In genomic region chr16:1828645-1829410, GRCh38 we compare ENCODE assay signal across 8 cellular contexts. TPM values are rescaled to one million over a fixed set of nuclear protein-coding genes. Genes with fewer than 3 reads are reported as not detected.
DNase-seq lines count a peak whose midpoint lies in the region; ATAC-seq and TF ChIP-seq lines count a peak whose summit lies in the region.

No MANE protein-coding gene starts in this region.

- H3K79me2 ChIP-seq in ACC112 (ENCODE audit: control insufficient read depth, insufficient read depth, low read length, unreplicated experiment): peaks cover 38% of the 10 kb centered on the region

- H3K4me3 Mint-ChIP-seq in activated naive CD8-positive, alpha-beta T cell treated with anti-CD3 and anti-CD28 coated beads for 36 hours: peak overlapping the region; percentile 93

- TF ChIP-seq RAD21 in liver (IDR thresholded peaks at IDR 0.05): no peak

- no peak overlapping the region for H3K27ac Mint-ChIP-seq in activated naive CD8-positive, alpha-beta T cell treated with anti-CD3 and anti-CD28 coated beads for 36 hours

- TF ChIP-seq POLR2A in GM18505 (IDR thresholded peaks at IDR 0.05; ENCODE audit: borderline replicate concordance, extremely low read depth, insufficient read depth, insufficient read length): no peak

- peaks cover 3% of the 10 kb centered on the region for H3K36me3 Mint-ChIP-seq in activated naive CD8-positive, alpha-beta T cell treated with anti-CD3 and anti-CD28 coated beads for 36 hours

- no peaks in the 10 kb centered on the region for H3K27me3 Mint-ChIP-seq in activated naive CD8-positive, alpha-beta T cell treated with anti-CD3 and anti-CD28 coated beads for 36 hours

- peak overlapping the region; percentile 78 to 82 for H3K9ac ChIP-seq in liver (ENCODE audit: low read depth in 1 of 2, low read length in 2 of 2)

- no peaks in the 10 kb centered on the region for H3K9me3 ChIP-seq in HAP-1
- H3K9me3 ChIP-seq in liver (ENCODE audit: control insufficient read depth in 4 of 4, low read length in 3 of 4): no peaks in the 10 kb centered on the region

- no peak overlapping the region for H3K27ac ChIP-seq in ACC112 (ENCODE audit: low read depth, low read length)
- H3K27ac ChIP-seq in liver (ENCODE audit: low read depth in 1 of 2, low read length in 2 of 2): peak overlapping the region; percentile 33 to 70

- H2AFZ ChIP-seq in ACC112 (ENCODE audit: low read length, unreplicated experiment): no peak overlapping the region

- H3K4me1 ChIP-seq in ACC112 (ENCODE audit: control insufficient read depth, insufficient read depth, low read length, unreplicated experiment): peaks cover 23% of the 10 kb centered on the region
- H3K4me1 ChIP-seq in HAP-1: peaks cover 5% of the 10 kb centered on the region
- peaks cover 10 to 77% (median 60%) of the 10 kb centered on the region in 4 donors for H3K4me1 ChIP-seq in liver (ENCODE audit: control insufficient read depth in 4 of 4, insufficient read depth in 4 of 4, low read length in 3 of 4)

- no peak for ATAC-seq in GM21528 (IDR thresholded peaks at IDR 0.05; ENCODE audit: low FRiP score, unreplicated experiment)
- no peak for ATAC-seq in GM18505 (IDR thresholded peaks at IDR 0.05; ENCODE audit: unreplicated experiment)

- 24% methylated on average over 11 of the region's 11 CpGs for WGBS in liver

- H3K36me3 ChIP-seq in ACC112 (ENCODE audit: insufficient read depth, low read length): peaks cover 4% of the 10 kb centered on the region; the same call in 1 of the 2 replicates
- no peaks in the 10 kb centered on the region; the same call in 1 of the 2 replicates for H3K36me3 ChIP-seq in HAP-1 (replicated peaks)
- no peaks in the 10 kb centered on the region for H3K36me3 ChIP-seq in liver (ENCODE audit: control insufficient read depth in 4 of 4, insufficient read depth in 3 of 4, low read depth in 1 of 4, low read length in 3 of 4)

- in situ Hi-C loops in HAP-1 (cut with MboI; ENCODE audit: low sequenced_read_pairs): no loop called here

- DNase-seq in HAP-1 (ENCODE audit: low spot score in 2 of 2) (no peak), CD1c-positive myeloid dendritic cell (ENCODE audit: extremely low spot score) (no peak), iPS-NIHi11 (ENCODE audit: low spot score) (no peak)
- no peak for DNase-seq in activated naive CD8-positive, alpha-beta T cell treated with anti-CD3 and anti-CD28 coated beads for 36 hours

- no peaks in the 10 kb centered on the region for H3K9me3 Mint-ChIP-seq in activated naive CD8-positive, alpha-beta T cell treated with anti-CD3 and anti-CD28 coated beads for 36 hours

- H3K27me3 ChIP-seq in ACC112 (ENCODE audit: insufficient read depth, low read length) (no peaks in the 10 kb centered on the region), HAP-1 (ENCODE audit: low read depth) (no peaks in the 10 kb centered on the region), liver (ENCODE audit: control insufficient read depth in 4 of 4, insufficient read depth in 4 of 4, low read length in 3 of 4) (no peaks in the 10 kb centered on the region)

- peaks cover 35% of the 10 kb centered on the region for H3K4me1 Mint-ChIP-seq in activated naive CD8-positive, alpha-beta T cell treated with anti-CD3 and anti-CD28 coated beads for 36 hours

- TF ChIP-seq CTCF in liver (IDR thresholded peaks at IDR 0.05; ENCODE audit: low read depth, low read length, missing input control): no peak

- H3K4me3 ChIP-seq in ACC112 (ENCODE audit: low read depth, low read length): peak overlapping the region; percentile 86
- peak overlapping the region; percentile 88; the same call in 1 of the 2 replicates for H3K4me3 ChIP-seq in HAP-1
- H3K4me3 ChIP-seq in liver (ENCODE audit: low read depth in 1 of 3, low read length in 3 of 3): peak overlapping the region; percentile 77 to 91 (median 83)

TF ChIP-seq in liver, 16 proteins besides CTCF, POLR2A, EP300 and RAD21:
- no peak for TF ChIP-seq EGR1 (IDR thresholded peaks at IDR 0.05; ENCODE audit: low read depth in 2 of 2)
- peak; percentile 14 for TF ChIP-seq TAF1 (conservative IDR thresholded peaks at IDR 0.05)
- TF ChIP-seq FOXA1 (IDR thresholded peaks at IDR 0.05): no peak
- peak; percentile 56 for TF ChIP-seq HNF4G (IDR thresholded peaks at IDR 0.05)
- no peak for TF ChIP-seq REST (IDR thresholded peaks at IDR 0.05)
- TF ChIP-seq NR2F2 (IDR thresholded peaks at IDR 0.05): peak; percentile 84
- peak; percentile 77 for TF ChIP-seq FOXA2 (IDR thresholded peaks at IDR 0.05)
- TF ChIP-seq ZBTB33 (IDR thresholded peaks at IDR 0.05): no peak
- TF ChIP-seq RXRA (IDR thresholded peaks at IDR 0.05): peak; percentile 37 to 65
- TF ChIP-seq GABPA (IDR thresholded peaks at IDR 0.05 in 1 of 2, conservative IDR thresholded peaks at IDR 0.05 in 1 of 2): no peak
- TF ChIP-seq SP1 (IDR thresholded peaks at IDR 0.05): peak; percentile 60
- TF ChIP-seq HNF4A (conservative IDR thresholded peaks at IDR 0.05): peak; percentile 66 to 84
- TF ChIP-seq JUND (IDR thresholded peaks at IDR 0.05): peak in 1 of 2 donors; percentile 40
- TF ChIP-seq YY1 (IDR thresholded peaks at IDR 0.05): no peak
- no peak for TF ChIP-seq ATF3 (IDR thresholded peaks at IDR 0.05)
- TF ChIP-seq MAX (IDR thresholded peaks at IDR 0.05): no peak
TF ChIP-seq in liver: peak in this region for 8.

RNA-seq across cellular contexts. Expression of gene FAHD1, which starts 1.8 kb away (rescaled TPM):
- total RNA-seq in activated naive CD8-positive, alpha-beta T cell treated with anti-CD3 and anti-CD28 coated beads for 36 hours: 10 to 100 TPM; 17.9 to 20.1 TPM
- total RNA-seq in liver: 10 to 100 TPM; 71.9 to 84.2 TPM
- 10 to 100 TPM; 42.7 to 50.9 TPM for polyA plus RNA-seq in liver

RNA-seq across cellular contexts. Expression of gene HAGH, which starts 2.2 kb away (rescaled TPM):
- total RNA-seq in activated naive CD8-positive, alpha-beta T cell treated with anti-CD3 and anti-CD28 coated beads for 36 hours: 10 to 100 TPM; 22.6 to 23.9 TPM
- total RNA-seq in liver: 100 to 1,000 TPM; 219 to 252 TPM
- 100 to 1,000 TPM; 169 to 188 TPM for polyA plus RNA-seq in liver

RNA-seq across cellular contexts. Expression of gene IGFALS, which starts 35.3 kb away (rescaled TPM):
- total RNA-seq in activated naive CD8-positive, alpha-beta T cell treated with anti-CD3 and anti-CD28 coated beads for 36 hours: not detected
- 100 to 1,000 TPM in 1 of 2 donors, 10 to 100 TPM in 1; 19.8 to 161 TPM for total RNA-seq in liver
- 10 to 100 TPM; 62.6 to 74.2 TPM for polyA plus RNA-seq in liver

RNA-seq across cellular contexts. Expression of gene MEIOB, which starts 43.1 kb away (rescaled TPM):
- under 1 TPM in 1 of 2 experiments, not detected in 1; 0.27 TPM for total RNA-seq in activated naive CD8-positive, alpha-beta T cell treated with anti-CD3 and anti-CD28 coated beads for 36 hours
- total RNA-seq in liver: 1 to 10 TPM in 1 of 2 donors, not detected in 1; 2.2 TPM
- polyA plus RNA-seq in liver: under 1 TPM in 1 of 2 donors, not detected in 1; 0.33 TPM

RNA-seq across cellular contexts. Expression of gene NUBP2, which starts 46.1 kb away (rescaled TPM):
- 10 to 100 TPM; 63.6 to 64.2 TPM for total RNA-seq in activated naive CD8-positive, alpha-beta T cell treated with anti-CD3 and anti-CD28 coated beads for 36 hours
- 10 to 100 TPM; 28.9 to 80.9 TPM for total RNA-seq in liver
- 10 to 100 TPM; 51.8 to 56.3 TPM for polyA plus RNA-seq in liver

Comparison
In these comparisons a context has a peak if more than half of its experiments do, and no peak if none do; other contexts are left out.
1. RNA of gene HAGH, which starts 2.2 kb away (total RNA-seq): 219 to 252 TPM in liver; 22.6 to 23.9 TPM in activated naive CD8-positive, alpha-beta T cell treated with anti-CD3 and anti-CD28 coated beads for 36 hours; every median in the first group is over 4 times any median in the second.
2. RNA of gene IGFALS, which starts 35.3 kb away (total RNA-seq): 19.8 to 161 TPM in liver; not detected in activated naive CD8-positive, alpha-beta T cell treated with anti-CD3 and anti-CD28 coated beads for 36 hours; every median in the first group is over 10 times any median in the second.
3. Peak in every context shown above with its lines, with median percentiles within 50 percentile points of each other: H3K4me3 ChIP-seq.